ENCODE assay signal across 3 cellular contexts in the genomic region with DNA sequence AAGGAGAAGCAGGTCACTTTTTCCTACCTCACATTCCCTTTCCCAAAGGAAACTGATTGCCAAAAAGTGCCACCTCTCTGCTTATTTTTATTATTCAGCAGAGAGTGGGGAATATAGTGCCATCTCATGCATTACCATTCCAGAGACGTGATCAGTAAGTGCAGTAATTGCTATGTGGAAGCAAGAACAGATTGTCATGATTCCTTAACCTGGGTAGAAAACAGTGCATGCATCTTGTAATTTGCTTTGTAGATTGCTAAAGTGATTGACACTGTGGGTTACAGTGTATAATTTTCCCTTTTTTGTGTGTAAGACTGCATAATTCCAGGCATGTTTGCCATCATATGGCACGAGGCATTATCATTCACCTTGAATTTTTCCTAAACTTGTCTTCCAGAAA.
"Had no signal": no experiment of that assay in that cellular context is flagged by ENCODE, and none has a peak within 500 bp of the region (broad histone marks: within the 10 kb centered on the region; RNA-seq: fewer than 3 reads in every experiment).

No MANE protein-coding gene starts in this region.

- H3K4me3 ChIP-seq: GM12878 had no signal

- DNase-seq: GDM1, GF-D8 had no signal

- ATAC-seq: GM12878 had no signal
